9 cellular contexts compared by ENCODE assay signal in genomic region chr16:9159839-9160550, GRCh38.
A peak's percentile ranks its signal among the peaks of the same experiment; 100 is the strongest.
DNase-seq lines count a peak whose midpoint lies in the region; ATAC-seq and TF ChIP-seq lines count a peak whose summit lies in the region.
"Had no signal": no experiment of that assay in that cellular context is flagged by ENCODE, and none has a peak within 500 bp of the region (broad histone marks: within the 10 kb centered on the region; RNA-seq: fewer than 3 reads in every experiment).

No MANE protein-coding gene starts in this region.

- H3K4me2 ChIP-seq in smooth muscle cell = no peak overlapping the region

- H3K4me3 ChIP-seq in H7 (ENCODE audit: insufficient read depth, low read depth, low read length) = no peak overlapping the region
- no peak overlapping the region for H3K4me3 ChIP-seq in ascending aorta
- no peak overlapping the region for H3K4me3 ChIP-seq in smooth muscle cell

- H3K79me2 ChIP-seq in smooth muscle cell (ENCODE audit: low read depth) = no peaks in the 10 kb centered on the region

- 24% methylated on average over 15 of the region's 15 CpGs for WGBS in smooth muscle cell (ENCODE audit: low lambda C conversion rate)

- H3K36me3 ChIP-seq in H7 (replicated peaks; ENCODE audit: control insufficient read depth, insufficient read depth, low read length) (no peaks in the 10 kb centered on the region), ascending aorta (no peaks in the 10 kb centered on the region), smooth muscle cell (ENCODE audit: low read depth) (no peaks in the 10 kb centered on the region)

- ATAC-seq in GM18909 (IDR thresholded peaks at IDR 0.05; ENCODE audit: poor library complexity, unreplicated experiment) (no peak), HG02970 (IDR thresholded peaks at IDR 0.05; ENCODE audit: low FRiP score, unreplicated experiment) (no peak)
- ATAC-seq: T-cell had no signal

- DNase-seq in D341Med (ENCODE audit: low spot score) = peak; percentile 81
- DNase-seq in H7 = peak; percentile 83
- DNase-seq in NCI-H82 treated with DMSO at 0.1 percent for 48 hours (lab: John Stamatoyannopoulos, UW; ENCODE audit: unreplicated experiment) = peak; percentile 70
- no peak for DNase-seq in ascending aorta (ENCODE audit: low spot score in 2 of 2)
- peak in 47 of 51 donors; percentile 2 to 82 (median 49) for DNase-seq in hypothalamus (lab: John Stamatoyannopoulos, UW)
- DNase-seq in smooth muscle cell (lab: John Stamatoyannopoulos, UW; ENCODE audit: unreplicated experiment) = peak; percentile 7

- H3K4me1 ChIP-seq in ascending aorta (no peaks in the 10 kb centered on the region), smooth muscle cell (ENCODE audit: low read depth) (no peaks in the 10 kb centered on the region)

- H3K27me3 ChIP-seq in H7 (ENCODE audit: control insufficient read depth, insufficient read depth, low read length) = no peaks in the 10 kb centered on the region
- no peaks in the 10 kb centered on the region for H3K27me3 ChIP-seq in ascending aorta
- H3K27me3 ChIP-seq in smooth muscle cell (ENCODE audit: low read depth) = peaks cover 8% of the 10 kb centered on the region

- H3K9ac ChIP-seq in smooth muscle cell (ENCODE audit: low read depth) = no peak overlapping the region

- no peaks in the 10 kb centered on the region for H4K20me1 ChIP-seq in smooth muscle cell (ENCODE audit: low read depth)

- H3K27ac ChIP-seq in ascending aorta (no peak overlapping the region), smooth muscle cell (ENCODE audit: low read depth) (no peak overlapping the region)

- H2AFZ ChIP-seq in smooth muscle cell (ENCODE audit: low read depth) = no peak overlapping the region

- H3F3A ChIP-seq in smooth muscle cell (ENCODE audit: low read depth) = no peaks in the 10 kb centered on the region

- TF ChIP-seq CTCF in ascending aorta (IDR thresholded peaks at IDR 0.05) (peak in 2 of 3 experiments; percentile 14 to 39), smooth muscle cell (IDR thresholded peaks at IDR 0.05; ENCODE audit: borderline replicate concordance, insufficient read depth, poor library complexity, severe bottlenecking) (peak; percentile 56)

- H3K9me3 ChIP-seq in ascending aorta (no peaks in the 10 kb centered on the region), smooth muscle cell (replicated peaks; ENCODE audit: low read depth) (no peaks in the 10 kb centered on the region)

- intact Hi-C loops in ascending aorta (cut with DNase I) = no loop called here

Comparison
In these comparisons a context has a peak if more than half of its experiments do, and no peak if none do; other contexts are left out.
1. DNase-seq: peak in D341Med (single experiment), H7 (single experiment), NCI-H82 treated with DMSO at 0.1 percent for 48 hours (single experiment), hypothalamus (47 of 51) and smooth muscle cell (single experiment); none in ascending aorta (0 of 2).